ENCODE assay signal across 8 cellular contexts in genomic region chr2:171999604-172000469, GRCh38. TPM values are rescaled to one million over a fixed set of nuclear protein-coding genes. Genes with fewer than 3 reads are reported as not detected.
DNase-seq lines count a peak whose midpoint lies in the region; ATAC-seq, FAIRE-seq and TF ChIP-seq lines count a peak whose summit lies in the region.

TSS of gene METAP1D (plus strand) at chr2:171999953. CDS start at chr2:171999970, 17 bp downstream.

- peak; percentile 17 for FAIRE-seq in G401.6 (lab: Jason Lieb, UNC)

- in situ Hi-C loops in HAP-1 (cut with MboI; ENCODE audit: low sequenced_read_pairs), result no loop called here

- no peaks in the 10 kb centered on the region for H3K27me3 ChIP-seq in HAP-1 (ENCODE audit: low read depth)

- DNase-seq in HAP-1 (ENCODE audit: low spot score in 2 of 2) (peak; percentile 77 to 94), M059J (ENCODE audit: low read depth) (peak; percentile 87), SHP77 (lab: John Stamatoyannopoulos, UW) (peak; percentile 72 to 78), activated gamma-delta T cell (lab: John Stamatoyannopoulos, UW) (peak; percentile 75), foreskin fibroblast (peak; percentile 95 to 98), neural crest cell (ENCODE audit: low read depth, low spot score) (peak; percentile 92)
- DNase-seq in stimulated activated naive CD8-positive, alpha-beta T cell treated with anti-CD3 and anti-CD28 coated beads, Interleukin-15, amount 100 ng/mL, for 72 hours, result peak; percentile 89 to 91

- H3K36me3 Mint-ChIP-seq in neural crest cell (ENCODE audit: low read depth), result no peaks in the 10 kb centered on the region

- H3K4me1 Mint-ChIP-seq in neural crest cell, result peaks cover 24% of the 10 kb centered on the region
- H3K4me1 Mint-ChIP-seq in stimulated activated naive CD8-positive, alpha-beta T cell treated with anti-CD3 and anti-CD28 coated beads, Interleukin-15, amount 100 ng/mL, for 72 hours, result peaks cover 29% of the 10 kb centered on the region

- no peak for TF ChIP-seq CTCF in foreskin fibroblast (IDR thresholded peaks at IDR 0.05; ENCODE audit: low read depth, low read length)
- no peak for TF ChIP-seq CTCF in neural crest cell (conservative IDR thresholded peaks at IDR 0.05)

- peaks cover 18% of the 10 kb centered on the region for H3K27me3 Mint-ChIP-seq in neural crest cell (ENCODE audit: low read depth)
- peaks cover 17% of the 10 kb centered on the region for H3K27me3 Mint-ChIP-seq in stimulated activated naive CD8-positive, alpha-beta T cell treated with anti-CD3 and anti-CD28 coated beads, Interleukin-15, amount 100 ng/mL, for 72 hours

- ATAC-seq in stimulated activated naive CD8-positive, alpha-beta T cell treated with anti-CD3 and anti-CD28 coated beads, Interleukin-15, amount 100 ng/mL, for 72 hours, result peak; percentile 98

- H3K9me3 Mint-ChIP-seq in neural crest cell, result no peaks in the 10 kb centered on the region
- no peaks in the 10 kb centered on the region for H3K9me3 Mint-ChIP-seq in stimulated activated naive CD8-positive, alpha-beta T cell treated with anti-CD3 and anti-CD28 coated beads, Interleukin-15, amount 100 ng/mL, for 72 hours

- peak within 1 kb of the TSS; percentile 100 for H3K27ac Mint-ChIP-seq in neural crest cell (ENCODE audit: unreplicated experiment)
- H3K27ac Mint-ChIP-seq in stimulated activated naive CD8-positive, alpha-beta T cell treated with anti-CD3 and anti-CD28 coated beads, Interleukin-15, amount 100 ng/mL, for 72 hours, result peak within 1 kb of the TSS; percentile 98 to 100

- H3K4me3 ChIP-seq in HAP-1, result peak within 1 kb of the TSS; percentile 69
- peak within 1 kb of the TSS; percentile 66 to 82 for H3K4me3 ChIP-seq in foreskin fibroblast (ENCODE audit: low read depth in 1 of 2, low read length in 2 of 2)

- H3K4me3 Mint-ChIP-seq in neural crest cell, result peak within 1 kb of the TSS; percentile 94
- peak within 1 kb of the TSS; percentile 90 to 98 for H3K4me3 Mint-ChIP-seq in stimulated activated naive CD8-positive, alpha-beta T cell treated with anti-CD3 and anti-CD28 coated beads, Interleukin-15, amount 100 ng/mL, for 72 hours

- H3K9me3 ChIP-seq in HAP-1, result no peaks in the 10 kb centered on the region

- peaks cover 7% of the 10 kb centered on the region for H3K4me1 ChIP-seq in HAP-1

- no peaks in the 10 kb centered on the region for H3K36me3 ChIP-seq in HAP-1 (replicated peaks)

RNA-seq across cellular contexts. Expression of gene METAP1D, which starts in this region (rescaled TPM):
- total RNA-seq in M059J (2014; rRNA removed; shearing (Covaris generic)), result 6.8 and 7.8 TPM in 2 replicates
- 11.0 and 13.4 TPM in 2 replicates for total RNA-seq in neural crest cell

Comparison
In these comparisons a context has a peak if more than half of its experiments do, and no peak if none do; other contexts are left out.
1. Peak in every context shown above with its lines: DNase-seq, ATAC-seq and H3K4me3 ChIP-seq.